1 cellular context compared by ENCODE assay signal in the genomic region with DNA sequence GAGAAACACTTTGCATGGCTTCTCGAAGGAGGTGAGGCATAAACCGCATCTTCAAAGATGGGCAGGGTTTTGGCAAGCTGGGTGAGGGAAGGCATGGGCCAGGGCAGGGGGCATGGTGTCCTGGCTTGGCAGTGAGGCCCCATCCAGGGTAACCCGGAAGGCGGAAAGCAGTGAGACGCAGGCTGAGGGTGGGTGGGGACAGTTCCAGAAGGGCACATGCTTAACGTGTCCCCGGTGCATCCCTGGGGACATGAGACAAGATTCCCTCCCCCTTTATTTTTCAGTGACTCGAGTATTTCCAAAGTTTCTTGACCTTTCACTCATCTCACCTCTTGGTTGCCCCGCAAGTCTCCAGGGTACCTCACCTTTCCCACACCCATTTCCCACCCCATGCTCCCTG.
TF ChIP-seq lines count a peak whose summit lies in the region.

No MANE protein-coding gene starts in this region.

TF ChIP-seq in GM12878, 131 proteins besides CTCF, POLR2A, EP300 and RAD21:
- TF ChIP-seq BHLHE40 (IDR thresholded peaks at IDR 0.05; ENCODE audit: borderline replicate concordance in 1 of 2, low read depth in 2 of 2, low read length in 1 of 2) (peak; percentile 52 to 62; a peak in 3 of 4 replicates), RUNX3 (IDR thresholded peaks at IDR 0.05; ENCODE audit: low read length) (peak; percentile 31; the same call in 1 of the 2 replicates), SREBF1 (IDR thresholded peaks at IDR 0.05; ENCODE audit: low read length) (no peak), EED (IDR thresholded peaks at IDR 0.05; ENCODE audit: low read depth) (0 out of 2 replicates have a peak, but pooled peaks have one; percentile 52), MEF2B (IDR thresholded peaks at IDR 0.05; ENCODE audit: partially characterized antibody, poor library complexity, severe bottlenecking) (peak; percentile 51), HDAC6 (IDR thresholded peaks at IDR 0.05; ENCODE audit: unreplicated experiment) (no peak), BRCA1 (IDR thresholded peaks at IDR 0.05; ENCODE audit: low read depth, low read length) (no peak)
- TF ChIP-seq, protein P1, sequence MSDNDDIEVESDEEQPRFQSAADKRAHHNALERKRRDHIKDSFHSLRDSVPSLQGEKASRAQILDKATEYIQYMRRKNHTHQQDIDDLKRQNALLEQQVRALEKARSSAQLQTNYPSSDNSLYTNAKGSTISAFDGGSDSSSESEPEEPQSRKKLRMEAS (IDR thresholded peaks at IDR 0.05; ENCODE audit: low read depth, low read length): no peak
- TF ChIP-seq, protein P2, sequence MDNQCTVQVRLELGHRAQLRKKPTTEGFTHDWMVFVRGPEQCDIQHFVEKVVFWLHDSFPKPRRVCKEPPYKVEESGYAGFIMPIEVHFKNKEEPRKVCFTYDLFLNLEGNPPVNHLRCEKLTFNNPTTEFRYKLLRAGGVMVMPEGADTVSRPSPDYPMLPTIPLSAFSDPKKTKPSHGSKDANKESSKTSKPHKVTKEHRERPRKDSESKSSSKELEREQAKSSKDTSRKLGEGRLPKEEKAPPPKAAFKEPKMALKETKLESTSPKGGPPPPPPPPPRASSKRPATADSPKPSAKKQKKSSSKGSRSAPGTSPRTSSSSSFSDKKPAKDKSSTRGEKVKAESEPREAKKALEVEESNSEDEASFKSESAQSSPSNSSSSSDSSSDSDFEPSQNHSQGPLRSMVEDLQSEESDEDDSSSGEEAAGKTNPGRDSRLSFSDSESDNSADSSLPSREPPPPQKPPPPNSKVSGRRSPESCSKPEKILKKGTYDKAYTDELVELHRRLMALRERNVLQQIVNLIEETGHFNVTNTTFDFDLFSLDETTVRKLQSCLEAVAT (IDR thresholded peaks at IDR 0.05): no peak
- TF ChIP-seq, protein P3, sequence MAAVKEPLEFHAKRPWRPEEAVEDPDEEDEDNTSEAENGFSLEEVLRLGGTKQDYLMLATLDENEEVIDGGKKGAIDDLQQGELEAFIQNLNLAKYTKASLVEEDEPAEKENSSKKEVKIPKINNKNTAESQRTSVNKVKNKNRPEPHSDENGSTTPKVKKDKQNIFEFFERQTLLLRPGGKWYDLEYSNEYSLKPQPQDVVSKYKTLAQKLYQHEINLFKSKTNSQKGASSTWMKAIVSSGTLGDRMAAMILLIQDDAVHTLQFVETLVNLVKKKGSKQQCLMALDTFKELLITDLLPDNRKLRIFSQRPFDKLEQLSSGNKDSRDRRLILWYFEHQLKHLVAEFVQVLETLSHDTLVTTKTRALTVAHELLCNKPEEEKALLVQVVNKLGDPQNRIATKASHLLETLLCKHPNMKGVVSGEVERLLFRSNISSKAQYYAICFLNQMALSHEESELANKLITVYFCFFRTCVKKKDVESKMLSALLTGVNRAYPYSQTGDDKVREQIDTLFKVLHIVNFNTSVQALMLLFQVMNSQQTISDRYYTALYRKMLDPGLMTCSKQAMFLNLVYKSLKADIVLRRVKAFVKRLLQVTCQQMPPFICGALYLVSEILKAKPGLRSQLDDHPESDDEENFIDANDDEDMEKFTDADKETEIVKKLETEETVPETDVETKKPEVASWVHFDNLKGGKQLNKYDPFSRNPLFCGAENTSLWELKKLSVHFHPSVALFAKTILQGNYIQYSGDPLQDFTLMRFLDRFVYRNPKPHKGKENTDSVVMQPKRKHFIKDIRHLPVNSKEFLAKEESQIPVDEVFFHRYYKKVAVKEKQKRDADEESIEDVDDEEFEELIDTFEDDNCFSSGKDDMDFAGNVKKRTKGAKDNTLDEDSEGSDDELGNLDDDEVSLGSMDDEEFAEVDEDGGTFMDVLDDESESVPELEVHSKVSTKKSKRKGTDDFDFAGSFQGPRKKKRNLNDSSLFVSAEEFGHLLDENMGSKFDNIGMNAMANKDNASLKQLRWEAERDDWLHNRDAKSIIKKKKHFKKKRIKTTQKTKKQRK (IDR thresholded peaks at IDR 0.05; ENCODE audit: low read depth, low read length): no peak
